ENCODE assay signal across 28 cellular contexts in genomic region chr11:127902405-127902804, GRCh38.
"Had no signal": no experiment of that assay in that cellular context is flagged by ENCODE, and none has a peak within 500 bp of the region (broad histone marks: within the 10 kb centered on the region; RNA-seq: fewer than 3 reads in every experiment).

No MANE protein-coding gene starts in this region.

- H3K4me3 Mint-ChIP-seq: activated CD4-positive, alpha-beta memory T cell treated with anti-CD3 and anti-CD28 coated beads, Interleukin-2, amount 10 ng/mL, durations not matched to agents 7 days and 5 days; activated CD4-positive, alpha-beta T cell treated with anti-CD3 and anti-CD28 coated beads, Interleukin-2, amount 10 ng/mL, durations not matched to agents 7 days and 5 days; activated naive CD4-positive, alpha-beta T cell treated with anti-CD3 and anti-CD28 coated beads, Interleukin-2, amount 50 U/mL, for 24 hours; activated naive CD8-positive, alpha-beta T cell treated with anti-CD3 and anti-CD28 coated beads, Interleukin-2, amount 50 U/mL, for 24 hours; activated T-cell treated with anti-CD3 and anti-CD28 coated beads, Interleukin-2, amount 50 U/mL, for 24 hours; central memory CD8-positive, alpha-beta T cell; naive thymus-derived CD8-positive, alpha-beta T cell; stimulated activated memory B cell treated with anti-CD40 and anti-IgM and Interleukin-4, amounts not matched to agents 10 μg/mL and 1 μg/mL and 100 μg/mL, for 72 hours; WTC11 had no signal

- H3K9me3 Mint-ChIP-seq: activated CD4-positive, alpha-beta memory T cell treated with anti-CD3 and anti-CD28 coated beads, Interleukin-2, amount 10 ng/mL, durations not matched to agents 7 days and 5 days; activated CD4-positive, alpha-beta T cell treated with anti-CD3 and anti-CD28 coated beads, Interleukin-2, amount 10 ng/mL, durations not matched to agents 7 days and 5 days; activated naive CD4-positive, alpha-beta T cell treated with anti-CD3 and anti-CD28 coated beads, Interleukin-2, amount 50 U/mL, for 24 hours; activated T-cell treated with anti-CD3 and anti-CD28 coated beads, Interleukin-2, amount 50 U/mL, for 24 hours; central memory CD8-positive, alpha-beta T cell had no signal

- H3K27me3 Mint-ChIP-seq: activated CD4-positive, alpha-beta memory T cell treated with anti-CD3 and anti-CD28 coated beads, Interleukin-2, amount 10 ng/mL, durations not matched to agents 7 days and 5 days; activated CD4-positive, alpha-beta T cell treated with anti-CD3 and anti-CD28 coated beads, Interleukin-2, amount 10 ng/mL, durations not matched to agents 7 days and 5 days; activated naive CD8-positive, alpha-beta T cell treated with anti-CD3 and anti-CD28 coated beads, Interleukin-2, amount 50 U/mL, for 24 hours; activated T-cell treated with anti-CD3 and anti-CD28 coated beads, Interleukin-2, amount 50 U/mL, for 24 hours; stimulated activated memory B cell treated with anti-CD40 and anti-IgM and Interleukin-4, amounts not matched to agents 10 μg/mL and 1 μg/mL and 100 μg/mL, for 72 hours had no signal

- DNase-seq: activated CD4-positive, alpha-beta memory T cell treated with anti-CD3 and anti-CD28 coated beads, Interleukin-2, amount 10 ng/mL, durations not matched to agents 7 days and 5 days; activated CD4-positive, alpha-beta T cell treated with anti-CD3 and anti-CD28 coated beads for 1 hour; activated CD4-positive, alpha-beta T cell treated with anti-CD3 and anti-CD28 coated beads, Interleukin-2, amount 10 ng/mL, durations not matched to agents 7 days and 5 days; activated CD8-positive, alpha-beta memory T cell treated with anti-CD3 and anti-CD28 coated beads, Interleukin-2, amount 50 U/mL, for 48 hours; activated gamma-delta T cell treated with Interleukin-2 at 50 U/mL for 16 hours; activated naive CD8-positive, alpha-beta T cell treated with anti-CD3 and anti-CD28 coated beads, Interleukin-2, amount 50 U/mL, for 24 hours; activated T-cell treated with anti-CD3 and anti-CD28 coated beads, Interleukin-2, amount 50 U/mL, for 24 hours; effector memory CD4-positive, alpha-beta T cell; heart left ventricle; left lung; lower lobe of right lung; mesenchymal stem cell; naive thymus-derived CD8-positive, alpha-beta T cell; nucleus accumbens; pancreas; sigmoid colon; small intestine; stimulated activated CD4-positive, alpha-beta T cell treated with anti-CD3 and anti-CD28 coated beads, Interleukin-1b, Interleukin-23, amount 100 ng/mL, for 48 hours; stimulated activated CD4-positive, alpha-beta T cell treated with anti-CD3 and anti-CD28 coated beads, Interleukin-4, amount 100 ng/mL, for 4 hours; stimulated activated CD8-positive, alpha-beta memory T cell treated with anti-CD3 and anti-CD28 coated beads, Interleukin-4, amount 100 ng/mL, for 48 hours; stomach; T-helper 2 cell; thyroid gland; upper lobe of right lung had no signal

- H3K4me1 Mint-ChIP-seq: activated CD4-positive, alpha-beta memory T cell treated with anti-CD3 and anti-CD28 coated beads, Interleukin-2, amount 10 ng/mL, durations not matched to agents 7 days and 5 days; activated CD4-positive, alpha-beta T cell treated with anti-CD3 and anti-CD28 coated beads, Interleukin-2, amount 10 ng/mL, durations not matched to agents 7 days and 5 days; activated naive CD4-positive, alpha-beta T cell treated with anti-CD3 and anti-CD28 coated beads, Interleukin-2, amount 50 U/mL, for 24 hours; activated naive CD8-positive, alpha-beta T cell treated with anti-CD3 and anti-CD28 coated beads, Interleukin-2, amount 50 U/mL, for 24 hours; central memory CD8-positive, alpha-beta T cell; naive thymus-derived CD8-positive, alpha-beta T cell; stimulated activated memory B cell treated with anti-CD40 and anti-IgM and Interleukin-4, amounts not matched to agents 10 μg/mL and 1 μg/mL and 100 μg/mL, for 72 hours; WTC11 had no signal

- ATAC-seq: activated naive CD8-positive, alpha-beta T cell treated with anti-CD3 and anti-CD28 coated beads, Interleukin-2, amount 50 U/mL, for 24 hours; heart left ventricle; left lung; lower lobe of right lung; naive thymus-derived CD8-positive, alpha-beta T cell; pancreas; stimulated activated memory B cell treated with anti-CD40 and anti-IgM and Interleukin-4, amounts not matched to agents 10 μg/mL and 1 μg/mL and 100 μg/mL, for 72 hours; upper lobe of right lung; WTC11 had no signal

- H3K36me3 Mint-ChIP-seq: activated naive CD4-positive, alpha-beta T cell treated with anti-CD3 and anti-CD28 coated beads, Interleukin-2, amount 50 U/mL, for 24 hours; naive thymus-derived CD8-positive, alpha-beta T cell; stimulated activated memory B cell treated with anti-CD40 and anti-IgM and Interleukin-4, amounts not matched to agents 10 μg/mL and 1 μg/mL and 100 μg/mL, for 72 hours had no signal

- H3K27ac Mint-ChIP-seq: activated CD4-positive, alpha-beta memory T cell treated with anti-CD3 and anti-CD28 coated beads, Interleukin-2, amount 10 ng/mL, durations not matched to agents 7 days and 5 days; activated CD4-positive, alpha-beta T cell treated with anti-CD3 and anti-CD28 coated beads, Interleukin-2, amount 10 ng/mL, durations not matched to agents 7 days and 5 days; activated naive CD4-positive, alpha-beta T cell treated with anti-CD3 and anti-CD28 coated beads, Interleukin-2, amount 50 U/mL, for 24 hours; activated naive CD8-positive, alpha-beta T cell treated with anti-CD3 and anti-CD28 coated beads, Interleukin-2, amount 50 U/mL, for 24 hours; activated T-cell treated with anti-CD3 and anti-CD28 coated beads, Interleukin-2, amount 50 U/mL, for 24 hours; naive thymus-derived CD8-positive, alpha-beta T cell; stimulated activated memory B cell treated with anti-CD40 and anti-IgM and Interleukin-4, amounts not matched to agents 10 μg/mL and 1 μg/mL and 100 μg/mL, for 72 hours; WTC11 had no signal
